ENCODE assay signal across 23 cellular contexts in genomic region chr2:211822686-211823335, GRCh38.
"Had no signal": no experiment of that assay in that cellular context is flagged by ENCODE, and none has a peak within 500 bp of the region (broad histone marks: within the 10 kb centered on the region; RNA-seq: fewer than 3 reads in every experiment).

No MANE protein-coding gene starts in this region.

- H3K4me3 ChIP-seq: colonic mucosa, dorsolateral prefrontal cortex, pancreas, psoas muscle, skin epidermis, tibial artery had no signal

- DNase-seq: activated CD4-positive, alpha-beta T cell treated with anti-CD3 and anti-CD28 coated beads for 1 hour; activated T-cell treated with anti-CD3 and anti-CD28 coated beads, Interleukin-2, amount 50 U/mL, for 24 hours; aorta; colonic mucosa; dorsolateral prefrontal cortex; effector memory CD8-positive, alpha-beta T cell; hippocampal formation; left cardiac atrium; mesenchymal stem cell; pancreas; psoas muscle; right cardiac atrium; stimulated activated CD4-positive, alpha-beta T cell treated with anti-CD3 and anti-CD28 coated beads, Interleukin-1b, Interleukin-23, amount 100 ng/mL, for 48 hours; substantia nigra; T-helper 1 cell; tibial artery had no signal

- H3K4me1 ChIP-seq: colonic mucosa, pancreas, psoas muscle, tibial artery had no signal

- H3K27me3 ChIP-seq: colonic mucosa, dorsolateral prefrontal cortex, neutrophil, pancreas, tibial artery had no signal

- FAIRE-seq: endothelial cell of umbilical vein, frontal cortex, pancreas, TTC549 had no signal

- ATAC-seq: activated naive CD4-positive, alpha-beta T cell treated with anti-CD3 and anti-CD28 coated beads, Interleukin-2, amount 50 U/mL, for 72 hours; activated T-helper 17 cell treated with anti-CD3 and anti-CD28 coated beads, Interleukin-2, amount 50 U/mL, for 72 hours; effector memory CD8-positive, alpha-beta T cell; left cardiac atrium; pancreas; psoas muscle; right cardiac atrium had no signal

- H3K36me3 ChIP-seq: colonic mucosa, neutrophil, pancreas, tibial artery had no signal

- H3K9me3 ChIP-seq: colonic mucosa, neutrophil, pancreas, psoas muscle, tibial artery had no signal

- H3K27ac ChIP-seq: colonic mucosa, dorsolateral prefrontal cortex, neutrophil, pancreas, psoas muscle, skin epidermis, tibial artery had no signal
